ENCODE assay signal across 1 cellular context in genomic region chr1:245156041-245156735, GRCh38.
TF ChIP-seq lines count a peak whose summit lies in the region.

No MANE protein-coding gene starts in this region.

TF ChIP-seq in neural cell, 6 proteins besides CTCF, POLR2A, EP300 and RAD21 (continued from another document):
- TF ChIP-seq EZH2 (IDR thresholded peaks at IDR 0.05; ENCODE audit: borderline replicate concordance, insufficient read depth, low read length, poor library complexity, severe bottlenecking) (no peak), TAF1 (IDR thresholded peaks at IDR 0.05; ENCODE audit: low read depth) (no peak)
TF ChIP-seq in neural cell: peak in this region for 2.
